In the genomic region with DNA sequence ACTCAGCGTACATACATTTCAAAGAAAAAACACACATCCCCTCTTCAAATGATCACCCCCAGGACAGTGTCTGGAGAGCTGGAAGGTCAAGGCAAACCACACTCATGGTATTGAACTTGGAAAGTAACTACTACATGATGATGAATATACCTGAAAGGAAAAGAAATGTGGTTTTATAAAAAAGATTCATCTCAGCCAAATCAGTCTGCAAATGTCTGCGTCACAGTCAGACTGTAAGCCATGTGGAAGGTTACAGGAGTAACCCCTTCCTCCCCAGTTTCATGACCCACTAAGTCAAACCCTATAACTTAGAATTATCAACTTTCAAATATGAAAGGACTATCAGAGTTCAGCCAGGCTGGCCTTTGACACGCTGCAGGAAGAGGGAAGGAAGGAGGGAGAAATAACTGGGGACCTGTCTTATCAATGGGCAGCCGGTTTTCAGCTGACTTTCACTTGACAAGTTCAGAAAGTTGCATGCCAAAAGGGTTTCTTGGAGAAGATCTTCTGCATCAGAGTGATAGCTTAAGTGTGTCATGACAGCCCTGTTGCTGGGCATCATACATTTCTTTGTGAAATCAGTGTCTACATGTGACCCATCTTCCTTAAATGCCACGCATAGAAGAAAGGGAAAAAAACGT, we compare ENCODE assay signal across 25 cellular contexts. TPM values are rescaled to one million over a fixed set of nuclear protein-coding genes. Genes with fewer than 3 reads are reported as not detected.
"Had no signal": no experiment of that assay in that cellular context is flagged by ENCODE, and none has a peak within 500 bp of the region (broad histone marks: within the 10 kb centered on the region; RNA-seq: fewer than 3 reads in every experiment).

No MANE protein-coding gene starts in this region.

- H3K9me3 Mint-ChIP-seq: activated naive CD4-positive, alpha-beta T cell treated with anti-CD3 and anti-CD28 coated beads, Interleukin-2, amount 50 U/mL, for 24 hours; activated T-helper 1 cell treated with anti-CD3 and anti-CD28 coated beads, Interleukin-12 subunit alpha, Interleukin-12 subunit beta, Interleukin-2, Interleukin-4 antibody, amounts not matched to agents 30 ng/mL and 10 ng/mL and 1 ng/mL, durations not matched to agents 14 hours and 24 hours and 36 hours; natural killer cell treated with Interleukin-12 subunit alpha and Interleukin-12 subunit beta and Interleukin-15 and Interleukin-18, amount 100 ng/mL, for 72 hours; stimulated activated naive B cell treated with anti-CD40 and anti-IgM and Interleukin-4, amounts not matched to agents 10 μg/mL and 1 μg/mL and 100 μg/mL, for 72 hours had no signal

- H3K4me3 ChIP-seq: adrenal gland, coronary artery, esophagus squamous epithelium, lung, thyroid gland, upper lobe of right lung had no signal

- DNase-seq: activated CD4-positive, alpha-beta T cell treated with anti-CD3 and anti-CD28 coated beads, Interleukin-2, amount 50 U/mL, for 1 hour; activated CD8-positive, alpha-beta T cell treated with anti-CD3 and anti-CD28 coated beads, Interleukin-2, amount 10 ng/mL, durations not matched to agents 7 days and 5 days; activated gamma-delta T cell; adrenal gland; cerebellar nuclear complex; esophagus squamous epithelium; midbrain; retina; stimulated activated CD4-positive, alpha-beta T cell treated with anti-CD3 and anti-CD28 coated beads, Interleukin-2, amount 100 ng/mL, for 48 hours; stimulated activated CD8-positive, alpha-beta memory T cell treated with anti-CD3 and anti-CD28 coated beads, Interleukin-4, amount 100 ng/mL, for 48 hours; stimulated activated naive B cell treated with anti-CD40 and anti-IgM and Interleukin-4, amounts not matched to agents 10 μg/mL and 1 μg/mL and 100 μg/mL, for 72 hours; T-helper 9 cell; thyroid gland; upper lobe of right lung had no signal

- H3K4me1 ChIP-seq: adrenal gland, esophagus squamous epithelium, thyroid gland, upper lobe of right lung had no signal

- H3K4me3 Mint-ChIP-seq: activated CD8-positive, alpha-beta T cell treated with anti-CD3 and anti-CD28 coated beads, Interleukin-2, amount 10 ng/mL, durations not matched to agents 7 days and 5 days; activated naive CD4-positive, alpha-beta T cell treated with anti-CD3 and anti-CD28 coated beads, Interleukin-2, amount 50 U/mL, for 24 hours; activated T-helper 1 cell treated with anti-CD3 and anti-CD28 coated beads, Interleukin-12 subunit alpha, Interleukin-12 subunit beta, Interleukin-2, Interleukin-4 antibody, amounts not matched to agents 30 ng/mL and 10 ng/mL and 1 ng/mL, durations not matched to agents 14 hours and 24 hours and 36 hours; natural killer cell treated with Interleukin-12 subunit alpha and Interleukin-12 subunit beta and Interleukin-15 and Interleukin-18, amount 100 ng/mL, for 72 hours; stimulated activated naive B cell treated with anti-CD40 and anti-IgM and Interleukin-4, amounts not matched to agents 10 μg/mL and 1 μg/mL and 100 μg/mL, for 72 hours had no signal

- H3K27me3 Mint-ChIP-seq: stimulated activated naive B cell treated with anti-CD40 and anti-IgM and Interleukin-4, amounts not matched to agents 10 μg/mL and 1 μg/mL and 100 μg/mL, for 72 hours had no signal

- H3K36me3 ChIP-seq: adrenal gland, esophagus squamous epithelium, thyroid gland, upper lobe of right lung had no signal

- H3K27me3 ChIP-seq: adrenal gland, esophagus squamous epithelium, thyroid gland, upper lobe of right lung had no signal

- ATAC-seq: activated CD8-positive, alpha-beta T cell treated with anti-CD3 and anti-CD28 coated beads, Interleukin-2, amount 10 ng/mL, durations not matched to agents 7 days and 5 days; left lobe of liver; natural killer cell treated with Interleukin-12 subunit alpha and Interleukin-12 subunit beta and Interleukin-15 and Interleukin-18, amount 100 ng/mL, for 72 hours; stimulated activated naive B cell treated with anti-CD40 and anti-IgM and Interleukin-4, amounts not matched to agents 10 μg/mL and 1 μg/mL and 100 μg/mL, for 72 hours; upper lobe of right lung had no signal

- H3K27ac ChIP-seq: coronary artery, esophagus squamous epithelium, thyroid gland, upper lobe of right lung had no signal

- H3K27ac Mint-ChIP-seq: activated CD8-positive, alpha-beta T cell treated with anti-CD3 and anti-CD28 coated beads, Interleukin-2, amount 10 ng/mL, durations not matched to agents 7 days and 5 days; activated naive CD4-positive, alpha-beta T cell treated with anti-CD3 and anti-CD28 coated beads, Interleukin-2, amount 50 U/mL, for 24 hours; activated T-helper 1 cell treated with anti-CD3 and anti-CD28 coated beads, Interleukin-12 subunit alpha, Interleukin-12 subunit beta, Interleukin-2, Interleukin-4 antibody, amounts not matched to agents 30 ng/mL and 10 ng/mL and 1 ng/mL, durations not matched to agents 14 hours and 24 hours and 36 hours; natural killer cell treated with Interleukin-12 subunit alpha and Interleukin-12 subunit beta and Interleukin-15 and Interleukin-18, amount 100 ng/mL, for 72 hours; progenitor cell of endocrine pancreas; stimulated activated naive B cell treated with anti-CD40 and anti-IgM and Interleukin-4, amounts not matched to agents 10 μg/mL and 1 μg/mL and 100 μg/mL, for 72 hours had no signal

- H3K9me3 ChIP-seq: adrenal gland, esophagus squamous epithelium, thyroid gland, upper lobe of right lung had no signal

- H3K36me3 Mint-ChIP-seq: activated naive CD4-positive, alpha-beta T cell treated with anti-CD3 and anti-CD28 coated beads, Interleukin-2, amount 50 U/mL, for 24 hours; natural killer cell treated with Interleukin-12 subunit alpha and Interleukin-12 subunit beta and Interleukin-15 and Interleukin-18, amount 100 ng/mL, for 72 hours; stimulated activated naive B cell treated with anti-CD40 and anti-IgM and Interleukin-4, amounts not matched to agents 10 μg/mL and 1 μg/mL and 100 μg/mL, for 72 hours had no signal

RNA-seq across cellular contexts. Expression of a gene that starts 7.0 kb away (rescaled TPM):
- total RNA-seq: activated CD8-positive, alpha-beta T cell treated with anti-CD3 and anti-CD28 coated beads, Interleukin-2, amount 10 ng/mL, durations not matched to agents 7 days and 5 days; activated T-helper 1 cell treated with anti-CD3 and anti-CD28 coated beads, Interleukin-12 subunit alpha, Interleukin-12 subunit beta, Interleukin-2, Interleukin-4 antibody, amounts not matched to agents 30 ng/mL and 10 ng/mL and 1 ng/mL, durations not matched to agents 14 hours and 24 hours and 36 hours; adrenal gland; esophagus squamous epithelium; fibroblast of villous mesenchyme; kidney epithelial cell; natural killer cell treated with Interleukin-12 subunit alpha and Interleukin-12 subunit beta and Interleukin-15 and Interleukin-18, amount 100 ng/mL, for 72 hours; osteocyte; progenitor cell of endocrine pancreas; subcutaneous adipose tissue; thyroid gland had no signal
- polyA plus RNA-seq: adrenal gland, lung had no signal
